ENCODE assay signal across 21 cellular contexts in the genomic region with DNA sequence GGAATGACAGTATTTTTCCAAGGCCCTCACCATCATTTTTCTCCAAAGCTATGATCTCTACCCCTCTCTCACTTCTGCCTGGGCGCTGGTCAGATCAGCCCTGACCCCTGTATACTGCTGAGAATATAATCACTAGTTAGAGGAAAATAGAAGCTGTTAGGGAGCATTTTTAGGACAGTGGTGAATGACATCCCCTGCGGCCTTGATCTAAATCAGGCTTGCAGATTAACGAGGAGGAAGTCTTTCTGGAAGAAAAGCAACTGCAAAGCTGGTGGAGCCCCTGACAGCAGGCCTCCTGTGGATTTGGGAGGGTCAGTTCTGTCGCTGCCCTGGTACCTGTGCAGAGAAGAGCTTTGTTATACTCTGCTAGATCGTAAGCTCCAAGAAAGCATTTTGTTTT.
DNase-seq lines count a peak whose midpoint lies in the region; ATAC-seq, FAIRE-seq and TF ChIP-seq lines count a peak whose summit lies in the region.
"Had no signal": no experiment of that assay in that cellular context is flagged by ENCODE, and none has a peak within 500 bp of the region (broad histone marks: within the 10 kb centered on the region; RNA-seq: fewer than 3 reads in every experiment).

No MANE protein-coding gene starts in this region.

- H3K36me3 Mint-ChIP-seq in nephron progenitor cell (ENCODE audit: low read depth), result peaks cover 91% of the 10 kb centered on the region
- peaks cover 20 to 46% (median 36%) of the 10 kb centered on the region in 3 donors for H3K36me3 Mint-ChIP-seq in immature natural killer cell

- H3K4me1 ChIP-seq in ectodermal cell (ENCODE audit: control insufficient read depth, insufficient read depth, low read length) (peaks cover 10% of the 10 kb centered on the region), upper lobe of left lung (no peaks in the 10 kb centered on the region)

- 47 to 53% methylated on average over 5 of the region's 5 CpGs for WGBS in ectodermal cell, 2 experiments
- WGBS in upper lobe of left lung, 2 donors, result 87% methylated on average over 5 of the region's 5 CpGs

- no peaks in the 10 kb centered on the region for H3K27me3 ChIP-seq in ectodermal cell (ENCODE audit: control insufficient read depth, insufficient read depth, low read length, poor library complexity, severe bottlenecking)
- no peaks in the 10 kb centered on the region for H3K27me3 ChIP-seq in upper lobe of left lung

- H3K27ac ChIP-seq in ectodermal cell (ENCODE audit: insufficient read depth, low read depth, low read length, poor library complexity, severe bottlenecking) (peak overlapping the region; percentile 22), upper lobe of left lung (no peak overlapping the region)

- H3K4me3 Mint-ChIP-seq in nephron progenitor cell (no peak overlapping the region), immature natural killer cell (no peak overlapping the region)
- H3K4me3 Mint-ChIP-seq: CD8-positive, alpha-beta T cell had no signal

- H3K9me3 Mint-ChIP-seq in nephron progenitor cell (peaks cover 23% of the 10 kb centered on the region), immature natural killer cell (no peaks in the 10 kb centered on the region)

- no peak for FAIRE-seq in RCC 7860 (lab: Jason Lieb, UNC)
- FAIRE-seq: GM12892, H1, HTR-8/SVneo had no signal

- ATAC-seq in upper lobe of left lung (ENCODE audit: low FRiP score in 2 of 2), result no peak
- ATAC-seq: CD8-positive, alpha-beta T cell; Panc1 had no signal

- TF ChIP-seq CTCF in nephron progenitor cell (IDR thresholded peaks at IDR 0.05) (no peak), upper lobe of left lung (IDR thresholded peaks at IDR 0.05) (no peak)

- H3K27ac Mint-ChIP-seq in nephron progenitor cell (peak overlapping the region; percentile 67), immature natural killer cell (peak overlapping the region in 1 of 6 donors; percentile 5)
- H3K27ac Mint-ChIP-seq: CD8-positive, alpha-beta T cell had no signal

- no peak for TF ChIP-seq EP300 in upper lobe of left lung (IDR thresholded peaks at IDR 0.05)

- H3K4me3 ChIP-seq in ectodermal cell (ENCODE audit: insufficient read depth, low read depth, low read length) (no peak overlapping the region), upper lobe of left lung (no peak overlapping the region)

- H3K36me3 ChIP-seq in ectodermal cell (ENCODE audit: control insufficient read depth, insufficient read depth, low read length), result peaks cover 12% of the 10 kb centered on the region
- peaks cover 8 to 36% (median 24%) of the 10 kb centered on the region in 4 donors for H3K36me3 ChIP-seq in upper lobe of left lung

- TF ChIP-seq POLR2A in upper lobe of left lung (IDR thresholded peaks at IDR 0.05), result no peak

- H3K9me3 ChIP-seq in ectodermal cell (ENCODE audit: control insufficient read depth, low read length) (no peaks in the 10 kb centered on the region), upper lobe of left lung (no peaks in the 10 kb centered on the region)

- H3K27me3 Mint-ChIP-seq in nephron progenitor cell (ENCODE audit: low read depth, poor library complexity), result no peaks in the 10 kb centered on the region
- H3K27me3 Mint-ChIP-seq in immature natural killer cell (ENCODE audit: low read depth in 3 of 3), result peaks cover 0 to 2% (median 0%) of the 10 kb centered on the region in 3 donors

- peaks cover 3% of the 10 kb centered on the region for H3K4me1 Mint-ChIP-seq in nephron progenitor cell
- peaks cover 4 to 23% of the 10 kb centered on the region in 2 donors for H3K4me1 Mint-ChIP-seq in immature natural killer cell

- DNase-seq in ELF-1 (ENCODE audit: low read depth, low spot score), result peak; percentile 42
- peak; percentile 26 for DNase-seq in MV-4-11 (lab: John Stamatoyannopoulos, UW)
- no peak for DNase-seq in nephron progenitor cell
- DNase-seq in upper lobe of left lung, result no peak
- DNase-seq in immature natural killer cell, result no peak
- no peak for DNase-seq in RCC 7860 (ENCODE audit: low spot score)
- DNase-seq: C1 segment of cervical spinal cord; CD8-positive, alpha-beta T cell; DND-41; KG1; NCI-H1092 treated with DMSO at 0.1 percent for 48 hours; NCI-H1436 treated with DMSO at 0.1 percent for 48 hours; NCI-H1930; NCI-H226; NCI-H510A treated with DMSO at 0.1 percent for 48 hours; NCI-H82 had no signal

Comparison
In these comparisons a context has a peak if more than half of its experiments do, and no peak if none do; other contexts are left out.
1. DNase-seq: peak in ELF-1 (single experiment) and MV-4-11 (single experiment); none in nephron progenitor cell (single experiment), upper lobe of left lung (0 of 2), immature natural killer cell (0 of 3) and RCC 7860 (single experiment).